10 cellular contexts compared by ENCODE assay signal in the genomic region with DNA sequence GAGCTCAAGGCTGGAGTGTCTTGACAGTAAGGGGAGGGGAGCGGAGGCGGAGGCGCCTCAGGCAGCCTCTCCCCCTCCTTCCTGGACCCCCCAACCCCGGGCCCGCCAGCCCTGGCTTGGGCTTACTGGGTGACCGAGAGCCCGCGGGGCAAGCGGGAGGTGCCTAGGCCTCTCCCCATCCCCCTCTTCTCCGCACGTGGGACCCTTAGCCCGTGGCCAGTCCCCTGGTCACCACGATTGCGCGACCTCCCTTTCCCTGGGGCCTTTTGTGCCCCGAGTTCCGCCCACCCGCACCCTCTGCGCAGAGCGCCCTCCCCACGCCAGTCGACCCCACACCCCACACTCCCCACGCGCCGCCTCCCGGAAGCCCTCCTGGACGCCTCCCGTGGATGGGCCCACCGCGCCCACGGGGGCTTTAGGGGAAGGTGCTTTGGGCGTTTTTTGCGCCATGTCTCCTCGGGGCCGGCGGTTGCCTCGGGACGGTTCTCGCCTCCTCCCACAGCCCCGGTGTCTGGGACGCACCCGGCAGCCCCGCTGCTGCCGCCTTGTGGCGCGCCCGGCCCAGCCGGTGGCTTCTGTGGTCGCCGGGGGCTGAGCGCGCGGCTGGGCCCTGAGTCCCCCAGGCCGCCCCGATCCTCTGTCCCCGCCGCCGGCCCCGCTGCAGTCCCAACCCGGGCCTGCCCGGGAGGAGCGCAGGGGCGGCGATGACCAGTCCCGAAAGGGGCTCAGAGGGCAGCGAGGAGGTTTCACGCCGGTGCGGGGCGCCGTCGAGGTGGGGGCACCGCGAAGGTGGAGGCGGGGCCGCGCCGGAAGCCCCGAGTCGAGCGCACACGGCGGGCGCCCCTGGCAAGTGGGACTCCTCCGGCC. TPM values are rescaled to one million over a fixed set of nuclear protein-coding genes. Genes with fewer than 3 reads are reported as not detected.
DNase-seq lines count a peak whose midpoint lies in the region; ATAC-seq and TF ChIP-seq lines count a peak whose summit lies in the region.
"Had no signal": no experiment of that assay in that cellular context is flagged by ENCODE, and none has a peak within 500 bp of the region (broad histone marks: within the 10 kb centered on the region; RNA-seq: fewer than 3 reads in every experiment).

No MANE protein-coding gene starts in this region.

- H3K27ac ChIP-seq in Panc1 (ENCODE audit: low read length): no peak overlapping the region

- intact Hi-C loops in Panc1 (cut with micrococcal nuclease; ENCODE audit: unreplicated experiment): no loop called here

- H3K4me3 ChIP-seq in Panc1 (ENCODE audit: low read depth in 2 of 2, low read length in 2 of 2) (no peak overlapping the region), fibroblast of villous mesenchyme (ENCODE audit: low read depth, low read length) (peak overlapping the region; percentile 18)

- H3K27ac Mint-ChIP-seq in neural crest cell (ENCODE audit: unreplicated experiment): no peak overlapping the region

- H3K36me3 ChIP-seq in Panc1 (ENCODE audit: control insufficient read depth, insufficient read depth, low read length): peaks cover 3% of the 10 kb centered on the region; the same call in 1 of the 2 replicates

- CTCF ChIA-PET in Panc1 (lab: Charles Lee): no interaction called here

- in situ Hi-C loops in Panc1 (cut with HindIII; ENCODE audit: low pct_unique_long_range_greater_than_20kb, low sequenced_read_pairs): no loop called here

- peaks cover 13% of the 10 kb centered on the region for H3K4me1 ChIP-seq in Panc1 (ENCODE audit: control insufficient read depth, insufficient read depth, low read length)

- no TSS peak for BruUV-seq in Panc1 (replicated peaks; lab: Mats Ljungman, UMichigan)

- peaks cover 10% of the 10 kb centered on the region for H3K4me1 Mint-ChIP-seq in neural crest cell

- peaks cover 10% of the 10 kb centered on the region for H3K27me3 Mint-ChIP-seq in neural crest cell (ENCODE audit: low read depth)

- POLR2A ChIA-PET in Panc1 (lab: Charles Lee): no interaction called here

- TF ChIP-seq CTCF in Panc1 (IDR thresholded peaks at IDR 0.05) (peak; percentile 22), fibroblast of villous mesenchyme (IDR thresholded peaks at IDR 0.05; ENCODE audit: insufficient read depth, low read depth, low read length) (peak; percentile 40), neural crest cell (conservative IDR thresholded peaks at IDR 0.05) (peak; percentile 65)

- no peaks in the 10 kb centered on the region for H3K9me3 Mint-ChIP-seq in neural crest cell

- H3K9me3 ChIP-seq in Panc1 (ENCODE audit: control insufficient read depth, insufficient read depth, low read depth, low read length): no peaks in the 10 kb centered on the region

- H3K4me3 Mint-ChIP-seq in neural crest cell: no peak overlapping the region

- H3K27me3 ChIP-seq in Panc1 (ENCODE audit: control insufficient read depth, insufficient read depth, low read length): no peaks in the 10 kb centered on the region

- peak; percentile 90 for DNase-seq in D341Med (ENCODE audit: low spot score)
- DNase-seq in Panc1 (ENCODE audit: low read depth, low spot score): no peak
- peak; percentile 41 for DNase-seq in fibroblast of villous mesenchyme (ENCODE audit: low read depth)
- peak; percentile 42 for DNase-seq in neural crest cell (ENCODE audit: low read depth, low spot score)
- no peak for DNase-seq in kidney tubule cell (ENCODE audit: low spot score)
- no peak for DNase-seq in anterior cingulate cortex (lab: John Stamatoyannopoulos, UW)
- no peak for DNase-seq in effector CD4-positive, alpha-beta T cell
- DNase-seq: activated CD4-positive, CD25-positive, alpha-beta regulatory T cell treated with anti-CD3 and anti-CD28 coated beads, Interleukin-2, amount 50 U/mL, for 72 hours; DMS53 had no signal

- H3K36me3 Mint-ChIP-seq in neural crest cell (ENCODE audit: low read depth): no peaks in the 10 kb centered on the region

- no peak for ATAC-seq in Panc1
- no peak for ATAC-seq in GM18868 (IDR thresholded peaks at IDR 0.05; ENCODE audit: unreplicated experiment)

RNA-seq across cellular contexts. Expression of a gene that starts 3.2 kb away (rescaled TPM):
- total RNA-seq in Panc1 (2021; ENCODE audit: unreplicated experiment): 37.1 TPM
- 33.1 TPM for polyA plus RNA-seq in Panc1 (2012; ENCODE audit: insufficient read length)
- 39.3 and 42.3 TPM in 2 replicates for total RNA-seq in fibroblast of villous mesenchyme
- 0.75 and 0.86 TPM in 2 replicates for total RNA-seq in neural crest cell

RNA-seq across cellular contexts. Expression of a gene that starts 21.4 kb away (rescaled TPM):
- total RNA-seq in Panc1 (2021; ENCODE audit: unreplicated experiment): 16.9 TPM
- 20.6 TPM for polyA plus RNA-seq in Panc1 (2012; ENCODE audit: insufficient read length)
- under 0.01 and 0.32 TPM in 2 replicates for total RNA-seq in fibroblast of villous mesenchyme
- total RNA-seq in neural crest cell: 31.7 and 33.7 TPM in 2 replicates

RNA-seq across cellular contexts. Expression of a gene that starts 25.6 kb away (rescaled TPM):
- total RNA-seq in Panc1 (2021; ENCODE audit: unreplicated experiment): 62.4 TPM
- polyA plus RNA-seq in Panc1 (2012; ENCODE audit: insufficient read length): 94.0 TPM
- 47.1 and 48.6 TPM in 2 replicates for total RNA-seq in fibroblast of villous mesenchyme
- 76.7 and 79.0 TPM in 2 replicates for total RNA-seq in neural crest cell

RNA-seq across cellular contexts. Expression of a gene that starts 29.6 kb away (rescaled TPM):
- 0.26 TPM for total RNA-seq in Panc1 (2021; ENCODE audit: unreplicated experiment)
- polyA plus RNA-seq in Panc1 (2012; ENCODE audit: insufficient read length): 0.28 TPM
- not detected in 2 replicates for total RNA-seq in fibroblast of villous mesenchyme
- 0.26 TPM in 1 of 2 replicates, not detected in the other for total RNA-seq in neural crest cell

RNA-seq across cellular contexts. Expression of a gene that starts 39.6 kb away (rescaled TPM):
- 265 TPM for total RNA-seq in Panc1 (2021; ENCODE audit: unreplicated experiment)
- 313 TPM for polyA plus RNA-seq in Panc1 (2012; ENCODE audit: insufficient read length)
- 151 and 218 TPM in 2 replicates for total RNA-seq in fibroblast of villous mesenchyme
- total RNA-seq in neural crest cell: 329 and 336 TPM in 2 replicates

Comparison
In these comparisons a context has a peak if more than half of its experiments do, and no peak if none do; other contexts are left out.
1. DNase-seq: peak in D341Med (single experiment), fibroblast of villous mesenchyme (single experiment) and neural crest cell (single experiment); none in Panc1 (single experiment), kidney tubule cell (single experiment), anterior cingulate cortex (0 of 58) and effector CD4-positive, alpha-beta T cell (single experiment).
2. RNA of a gene that starts 3.2 kb away (total RNA-seq): 39.3 to 42.3 TPM in fibroblast of villous mesenchyme and 37.1 TPM in Panc1 (single experiment); 0.75 to 0.86 TPM in neural crest cell; every median in the first group is over 10 times any median in the second.
3. RNA of a gene that starts 21.4 kb away (total RNA-seq): 31.7 to 33.7 TPM in neural crest cell and 16.9 TPM in Panc1 (single experiment); under 0.01 to 0.32 TPM in fibroblast of villous mesenchyme; every median in the first group is over 10 times any median in the second.
4. Peak in every context shown above with its lines, with median percentiles within 50 percentile points of each other: CTCF ChIP-seq.